In genomic region chr2:25810428-25810827, GRCh38 we compare ENCODE assay signal across 24 cellular contexts.
"Had no signal": no experiment of that assay in that cellular context is flagged by ENCODE, and none has a peak within 500 bp of the region (broad histone marks: within the 10 kb centered on the region; RNA-seq: fewer than 3 reads in every experiment).

No MANE protein-coding gene starts in this region.

- H3K27ac ChIP-seq: SK-N-MC, VCaP had no signal

- H3K4me3 Mint-ChIP-seq: activated CD8-positive, alpha-beta T cell treated with anti-CD3 and anti-CD28 coated beads for 36 hours; activated naive CD4-positive, alpha-beta T cell treated with anti-CD3 and anti-CD28 coated beads, Interleukin-2, amount 10 ng/mL, durations not matched to agents 7 days and 5 days; activated T-cell treated with anti-CD3 and anti-CD28 coated beads, Interleukin-2, amount 50 U/mL, for 72 hours; brain; T-cell had no signal

- ATAC-seq: activated CD8-positive, alpha-beta T cell treated with anti-CD3 and anti-CD28 coated beads for 36 hours; activated T-cell treated with anti-CD3 and anti-CD28 coated beads, Interleukin-2, amount 50 U/mL, for 72 hours; K562; T-cell had no signal

- DNase-seq: activated CD4-positive, CD25-positive, alpha-beta regulatory T cell; activated CD8-positive, alpha-beta memory T cell treated with anti-CD3 and anti-CD28 coated beads, Interleukin-2, amount 50 U/mL, for 4 hours; activated CD8-positive, alpha-beta T cell treated with anti-CD3 and anti-CD28 coated beads for 36 hours; activated gamma-delta T cell treated with Interleukin-2 at 50 U/mL for 16 hours; activated naive CD4-positive, alpha-beta T cell treated with anti-CD3 and anti-CD28 coated beads, Interleukin-2, amount 10 ng/mL, durations not matched to agents 7 days and 5 days; activated T-cell treated with anti-CD3 and anti-CD28 coated beads, Interleukin-2, amount 50 U/mL, for 72 hours; amygdala; Karpas-422; MM.1S; NCI-H1105; NCI-H1436; NCI-H1694 treated with DMSO at 0.1 percent for 48 hours; NCI-H2029 treated with DMSO at 0.1 percent for 48 hours; NCI-H345; NCI-H510A; NCI-H526 treated with DMSO at 0.1 percent for 48 hours; NCI-H82; T-cell had no signal

- H3K27me3 Mint-ChIP-seq: activated CD8-positive, alpha-beta T cell treated with anti-CD3 and anti-CD28 coated beads for 36 hours; activated naive CD4-positive, alpha-beta T cell treated with anti-CD3 and anti-CD28 coated beads, Interleukin-2, amount 10 ng/mL, durations not matched to agents 7 days and 5 days; brain; T-cell had no signal

- H3K27ac Mint-ChIP-seq: activated naive CD4-positive, alpha-beta T cell treated with anti-CD3 and anti-CD28 coated beads, Interleukin-2, amount 10 ng/mL, durations not matched to agents 7 days and 5 days; activated T-cell treated with anti-CD3 and anti-CD28 coated beads, Interleukin-2, amount 50 U/mL, for 72 hours; brain; T-cell had no signal

- FAIRE-seq: astrocyte, K562 had no signal

- H3K4me3 ChIP-seq: K562, SK-N-MC had no signal

- H3K9me3 Mint-ChIP-seq: activated CD8-positive, alpha-beta T cell treated with anti-CD3 and anti-CD28 coated beads for 36 hours; activated naive CD4-positive, alpha-beta T cell treated with anti-CD3 and anti-CD28 coated beads, Interleukin-2, amount 10 ng/mL, durations not matched to agents 7 days and 5 days; activated T-cell treated with anti-CD3 and anti-CD28 coated beads, Interleukin-2, amount 50 U/mL, for 72 hours; activated T-helper 2 cell treated with anti-CD3 and anti-CD28 coated beads, Interferon-gamma antibody, Interleukin-2, Interleukin-4, amounts not matched to agents 10 μg/mL and 5 μg/mL and 100 μg/mL, durations not matched to agents 14 hours and 24 hours and 36 hours; brain; T-cell had no signal
